11 cellular contexts compared by ENCODE assay signal in the genomic region with DNA sequence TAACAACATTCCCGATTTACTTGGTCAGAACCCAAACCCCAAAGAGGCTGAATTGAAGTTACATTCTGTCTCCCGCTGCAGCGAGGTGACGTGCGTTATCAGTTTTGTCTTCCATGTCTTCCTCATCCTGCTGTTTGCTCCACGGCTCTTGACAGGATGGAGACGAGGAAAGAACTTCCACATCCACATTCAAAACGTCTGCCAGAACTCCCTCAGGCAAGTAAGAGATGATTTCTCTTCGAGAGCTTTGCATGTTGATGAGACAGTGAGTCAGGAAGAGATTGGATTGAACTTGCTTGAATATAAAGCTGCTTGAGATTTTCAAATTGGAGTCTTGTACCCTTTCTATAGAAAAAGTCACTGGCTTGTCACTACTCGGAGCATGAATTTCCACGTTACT.
A peak's percentile ranks its signal among the peaks of the same experiment; 100 is the strongest.
DNase-seq lines count a peak whose midpoint lies in the region; ATAC-seq and TF ChIP-seq lines count a peak whose summit lies in the region.
"Had no signal": no experiment of that assay in that cellular context is flagged by ENCODE, and none has a peak within 500 bp of the region (broad histone marks: within the 10 kb centered on the region; RNA-seq: fewer than 3 reads in every experiment).

No MANE protein-coding gene starts in this region.

- H3K27ac Mint-ChIP-seq in osteocyte (ENCODE audit: unreplicated experiment): peak overlapping the region; percentile 90
- H3K27ac Mint-ChIP-seq: activated CD8-positive, alpha-beta memory T cell treated with anti-CD3 and anti-CD28 coated beads, Interleukin-2, amount 10 ng/mL, durations not matched to agents 7 days and 5 days; memory B cell had no signal

- DNase-seq in DMS79 treated with DMSO at 0.1 percent for 48 hours (lab: John Stamatoyannopoulos, UW) (peak; percentile 49), SK-MEL-5 (ENCODE audit: low read depth, low spot score) (peak; percentile 73), fibroblast of peridontal ligament (ENCODE audit: extremely low read depth) (peak; percentile 70), osteocyte (ENCODE audit: extremely low spot score, unreplicated experiment) (no peak), DMS 273 treated with DMSO at 0.1 percent for 48 hours (lab: John Stamatoyannopoulos, UW) (no peak), suprapubic skin (ENCODE audit: low spot score in 2 of 2) (no peak), body of pancreas (no peak), GM10266 (ENCODE audit: extremely low spot score) (no peak)
- DNase-seq: activated CD8-positive, alpha-beta memory T cell treated with anti-CD3 and anti-CD28 coated beads, Interleukin-2, amount 10 ng/mL, durations not matched to agents 7 days and 5 days; cortex of kidney had no signal

- H3K4me1 Mint-ChIP-seq in osteocyte (ENCODE audit: unreplicated experiment): peaks cover 46% of the 10 kb centered on the region

- no peaks in the 10 kb centered on the region for H3K27me3 Mint-ChIP-seq in osteocyte (ENCODE audit: unreplicated experiment)
- H3K27me3 Mint-ChIP-seq: activated CD8-positive, alpha-beta memory T cell treated with anti-CD3 and anti-CD28 coated beads, Interleukin-2, amount 10 ng/mL, durations not matched to agents 7 days and 5 days had no signal

- H3K36me3 Mint-ChIP-seq in osteocyte (ENCODE audit: unreplicated experiment): no peaks in the 10 kb centered on the region
- H3K36me3 Mint-ChIP-seq: memory B cell had no signal

- H3K4me1 ChIP-seq in suprapubic skin (peaks cover 37% of the 10 kb centered on the region), body of pancreas (peaks cover 21% of the 10 kb centered on the region)

- no peaks in the 10 kb centered on the region for H3K9me3 ChIP-seq in suprapubic skin
- H3K9me3 ChIP-seq in body of pancreas: no peaks in the 10 kb centered on the region

- TF ChIP-seq CTCF in osteocyte (IDR thresholded peaks at IDR 0.05) (no peak), suprapubic skin (IDR thresholded peaks at IDR 0.05) (no peak), body of pancreas (IDR thresholded peaks at IDR 0.05) (no peak), GM10266 (IDR thresholded peaks at IDR 0.05; ENCODE audit: control insufficient read depth, insufficient read depth, low read depth, missing control alignments) (no peak)

- in situ Hi-C loops in SK-MEL-5 (cut with HindIII; ENCODE audit: low pct_unique_long_range_greater_than_20kb, low sequenced_read_pairs): no loop called here

- H3K9me3 Mint-ChIP-seq in osteocyte (ENCODE audit: unreplicated experiment): peaks cover 7% of the 10 kb centered on the region

- ATAC-seq in body of pancreas: no peak
- ATAC-seq: activated CD8-positive, alpha-beta memory T cell treated with anti-CD3 and anti-CD28 coated beads, Interleukin-2, amount 10 ng/mL, durations not matched to agents 7 days and 5 days had no signal

- WGBS in suprapubic skin: 32% methylated on average over 11 of the region's 11 CpGs
- WGBS in body of pancreas, 2 donors: 68 to 75% methylated on average over 11 of the region's 11 CpGs

- no peak for TF ChIP-seq POLR2A in suprapubic skin (IDR thresholded peaks at IDR 0.05)
- TF ChIP-seq POLR2A in body of pancreas (IDR thresholded peaks at IDR 0.05): no peak

- H3K4me3 Mint-ChIP-seq in osteocyte (ENCODE audit: unreplicated experiment): peak overlapping the region; percentile 55
- H3K4me3 Mint-ChIP-seq: activated CD8-positive, alpha-beta memory T cell treated with anti-CD3 and anti-CD28 coated beads, Interleukin-2, amount 10 ng/mL, durations not matched to agents 7 days and 5 days had no signal

- intact Hi-C loops in body of pancreas (cut with DNase I): no loop called here

- H3K36me3 ChIP-seq in suprapubic skin (no peaks in the 10 kb centered on the region), body of pancreas (replicated peaks in 1 of 2; ENCODE audit: insufficient read depth in 1 of 2, low read depth in 2 of 2) (no peaks in the 10 kb centered on the region)

- H3K27me3 ChIP-seq in suprapubic skin: no peaks in the 10 kb centered on the region
- no peaks in the 10 kb centered on the region for H3K27me3 ChIP-seq in body of pancreas

- no peak for TF ChIP-seq EP300 in suprapubic skin (IDR thresholded peaks at IDR 0.05)

- H3K4me3 ChIP-seq in suprapubic skin (no peak overlapping the region), body of pancreas (no peak overlapping the region)

- H3K27ac ChIP-seq in suprapubic skin: no peak overlapping the region
- no peak overlapping the region for H3K27ac ChIP-seq in body of pancreas

Comparison
In these comparisons a context has a peak if more than half of its experiments do, and no peak if none do; other contexts are left out.
1. DNase-seq: peak in DMS79 treated with DMSO at 0.1 percent for 48 hours (single experiment), SK-MEL-5 (single experiment) and fibroblast of peridontal ligament (single experiment); none in osteocyte (single experiment), DMS 273 treated with DMSO at 0.1 percent for 48 hours (single experiment), suprapubic skin (0 of 2), body of pancreas (0 of 4) and GM10266 (single experiment).